In genomic region chr1:54548389-54549044, GRCh38 we compare ENCODE assay signal across 2 cellular contexts.
TF ChIP-seq lines count a peak whose summit lies in the region.

No MANE protein-coding gene starts in this region.

TF ChIP-seq in GM23338, 12 proteins besides CTCF, POLR2A, EP300 and RAD21:
- TF ChIP-seq REST (IDR thresholded peaks at IDR 0.05; ENCODE audit: unreplicated experiment) (no peak), CREB1 (CRISPR knock-in tag; IDR thresholded peaks at IDR 0.05; ENCODE audit: low read depth) (no peak), ZNF331 (CRISPR knock-in tag; IDR thresholded peaks at IDR 0.05; ENCODE audit: low read depth) (no peak), JUNB (IDR thresholded peaks at IDR 0.05; ENCODE audit: unreplicated experiment) (no peak), POLR2AphosphoS5 (IDR thresholded peaks at IDR 0.05; ENCODE audit: low read depth) (no peak), STAT1 (IDR thresholded peaks at IDR 0.05; ENCODE audit: unreplicated experiment) (no peak), NANOG (IDR thresholded peaks at IDR 0.05; ENCODE audit: borderline replicate concordance) (no peak), ZNF114 (CRISPR knock-in tag; IDR thresholded peaks at IDR 0.05) (no peak), EZH2phosphoT487 (IDR thresholded peaks at IDR 0.05; ENCODE audit: unreplicated experiment) (no peak), EZH2 (IDR thresholded peaks at IDR 0.05; ENCODE audit: low read depth, unreplicated experiment) (no peak)
- TF ChIP-seq, protein P1, sequence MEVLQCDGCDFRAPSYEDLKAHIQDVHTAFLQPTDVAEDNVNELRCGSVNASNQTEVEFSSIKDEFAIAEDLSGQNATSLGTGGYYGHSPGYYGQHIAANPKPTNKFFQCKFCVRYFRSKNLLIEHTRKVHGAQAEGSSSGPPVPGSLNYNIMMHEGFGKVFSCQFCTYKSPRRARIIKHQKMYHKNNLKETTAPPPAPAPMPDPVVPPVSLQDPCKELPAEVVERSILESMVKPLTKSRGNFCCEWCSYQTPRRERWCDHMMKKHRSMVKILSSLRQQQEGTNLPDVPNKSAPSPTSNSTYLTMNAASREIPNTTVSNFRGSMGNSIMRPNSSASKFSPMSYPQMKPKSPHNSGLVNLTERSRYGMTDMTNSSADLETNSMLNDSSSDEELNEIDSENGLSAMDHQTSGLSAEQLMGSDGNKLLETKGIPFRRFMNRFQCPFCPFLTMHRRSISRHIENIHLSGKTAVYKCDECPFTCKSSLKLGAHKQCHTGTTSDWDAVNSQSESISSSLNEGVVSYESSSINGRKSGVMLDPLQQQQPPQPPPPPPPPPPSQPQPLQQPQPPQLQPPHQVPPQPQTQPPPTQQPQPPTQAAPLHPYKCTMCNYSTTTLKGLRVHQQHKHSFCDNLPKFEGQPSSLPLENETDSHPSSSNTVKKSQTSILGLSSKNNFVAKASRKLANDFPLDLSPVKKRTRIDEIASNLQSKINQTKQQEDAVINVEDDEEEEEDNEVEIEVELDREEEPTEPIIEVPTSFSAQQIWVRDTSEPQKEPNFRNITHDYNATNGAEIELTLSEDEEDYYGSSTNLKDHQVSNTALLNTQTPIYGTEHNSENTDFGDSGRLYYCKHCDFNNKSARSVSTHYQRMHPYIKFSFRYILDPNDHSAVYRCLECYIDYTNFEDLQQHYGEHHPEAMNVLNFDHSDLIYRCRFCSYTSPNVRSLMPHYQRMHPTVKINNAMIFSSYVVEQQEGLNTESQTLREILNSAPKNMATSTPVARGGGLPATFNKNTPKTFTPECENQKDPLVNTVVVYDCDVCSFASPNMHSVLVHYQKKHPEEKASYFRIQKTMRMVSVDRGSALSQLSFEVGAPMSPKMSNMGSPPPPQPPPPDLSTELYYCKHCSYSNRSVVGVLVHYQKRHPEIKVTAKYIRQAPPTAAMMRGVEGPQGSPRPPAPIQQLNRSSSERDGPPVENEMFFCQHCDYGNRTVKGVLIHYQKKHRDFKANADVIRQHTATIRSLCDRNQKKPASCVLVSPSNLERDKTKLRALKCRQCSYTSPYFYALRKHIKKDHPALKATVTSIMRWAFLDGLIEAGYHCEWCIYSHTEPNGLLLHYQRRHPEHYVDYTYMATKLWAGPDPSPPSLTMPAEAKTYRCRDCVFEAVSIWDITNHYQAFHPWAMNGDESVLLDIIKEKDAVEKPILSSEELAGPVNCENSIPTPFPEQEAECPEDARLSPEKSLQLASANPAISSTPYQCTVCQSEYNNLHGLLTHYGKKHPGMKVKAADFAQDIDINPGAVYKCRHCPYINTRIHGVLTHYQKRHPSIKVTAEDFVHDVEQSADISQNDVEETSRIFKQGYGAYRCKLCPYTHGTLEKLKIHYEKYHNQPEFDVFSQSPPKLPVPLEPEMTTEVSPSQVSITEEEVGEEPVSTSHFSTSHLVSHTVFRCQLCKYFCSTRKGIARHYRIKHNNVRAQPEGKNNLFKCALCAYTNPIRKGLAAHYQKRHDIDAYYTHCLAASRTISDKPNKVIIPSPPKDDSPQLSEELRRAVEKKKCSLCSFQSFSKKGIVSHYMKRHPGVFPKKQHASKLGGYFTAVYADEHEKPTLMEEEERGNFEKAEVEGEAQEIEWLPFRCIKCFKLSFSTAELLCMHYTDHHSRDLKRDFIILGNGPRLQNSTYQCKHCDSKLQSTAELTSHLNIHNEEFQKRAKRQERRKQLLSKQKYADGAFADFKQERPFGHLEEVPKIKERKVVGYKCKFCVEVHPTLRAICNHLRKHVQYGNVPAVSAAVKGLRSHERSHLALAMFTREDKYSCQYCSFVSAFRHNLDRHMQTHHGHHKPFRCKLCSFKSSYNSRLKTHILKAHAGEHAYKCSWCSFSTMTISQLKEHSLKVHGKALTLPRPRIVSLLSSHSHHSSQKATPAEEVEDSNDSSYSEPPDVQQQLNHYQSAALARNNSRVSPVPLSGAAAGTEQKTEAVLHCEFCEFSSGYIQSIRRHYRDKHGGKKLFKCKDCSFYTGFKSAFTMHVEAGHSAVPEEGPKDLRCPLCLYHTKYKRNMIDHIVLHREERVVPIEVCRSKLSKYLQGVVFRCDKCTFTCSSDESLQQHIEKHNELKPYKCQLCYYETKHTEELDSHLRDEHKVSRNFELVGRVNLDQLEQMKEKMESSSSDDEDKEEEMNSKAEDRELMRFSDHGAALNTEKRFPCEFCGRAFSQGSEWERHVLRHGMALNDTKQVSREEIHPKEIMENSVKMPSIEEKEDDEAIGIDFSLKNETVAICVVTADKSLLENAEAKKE (CRISPR knock-in tag; IDR thresholded peaks at IDR 0.05): no peak
- TF ChIP-seq, protein P2, sequence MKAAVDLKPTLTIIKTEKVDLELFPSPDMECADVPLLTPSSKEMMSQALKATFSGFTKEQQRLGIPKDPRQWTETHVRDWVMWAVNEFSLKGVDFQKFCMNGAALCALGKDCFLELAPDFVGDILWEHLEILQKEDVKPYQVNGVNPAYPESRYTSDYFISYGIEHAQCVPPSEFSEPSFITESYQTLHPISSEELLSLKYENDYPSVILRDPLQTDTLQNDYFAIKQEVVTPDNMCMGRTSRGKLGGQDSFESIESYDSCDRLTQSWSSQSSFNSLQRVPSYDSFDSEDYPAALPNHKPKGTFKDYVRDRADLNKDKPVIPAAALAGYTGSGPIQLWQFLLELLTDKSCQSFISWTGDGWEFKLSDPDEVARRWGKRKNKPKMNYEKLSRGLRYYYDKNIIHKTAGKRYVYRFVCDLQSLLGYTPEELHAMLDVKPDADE (IDR thresholded peaks at IDR 0.05): no peak

TF ChIP-seq in H1, 55 proteins besides CTCF, POLR2A, EP300 and RAD21:
- TF ChIP-seq SUZ12 (IDR thresholded peaks at IDR 0.05; ENCODE audit: low read length) (no peak), GABPA (IDR thresholded peaks at IDR 0.05; ENCODE audit: borderline replicate concordance, insufficient read depth, low read length) (no peak), BCL11A (IDR thresholded peaks at IDR 0.05; ENCODE audit: low read depth in 2 of 2, low read length in 2 of 2) (no peak), KDM1A (IDR thresholded peaks at IDR 0.05; ENCODE audit: borderline replicate concordance, low read length) (no peak), CREB1 (IDR thresholded peaks at IDR 0.05) (no peak), CHD7 (IDR thresholded peaks at IDR 0.05; ENCODE audit: insufficient replicate concordance, low read length) (no peak), TEAD4 (IDR thresholded peaks at IDR 0.05; ENCODE audit: low read depth, low read length) (no peak), YY1 (IDR thresholded peaks at IDR 0.05; ENCODE audit: low read depth, low read length) (no peak), SAP30 (IDR thresholded peaks at IDR 0.05; ENCODE audit: insufficient read depth, insufficient replicate concordance, low read length) (no peak), NRF1 (IDR thresholded peaks at IDR 0.05; ENCODE audit: low read depth, low read length) (no peak), BRCA1 (IDR thresholded peaks at IDR 0.05; ENCODE audit: low read depth, low read length) (no peak), POLR2AphosphoS5 (IDR thresholded peaks at IDR 0.05; ENCODE audit: low read depth, low read length) (no peak)
